Comparison of ENCODE assay signal across 14 cellular contexts in genomic region chr12:13251496-13251895, GRCh38. TPM values are rescaled to one million over a fixed set of nuclear protein-coding genes. Genes with fewer than 3 reads are reported as not detected.
DNase-seq lines count a peak whose midpoint lies in the region; FAIRE-seq and TF ChIP-seq lines count a peak whose summit lies in the region.
"Had no signal": no experiment of that assay in that cellular context is flagged by ENCODE, and none has a peak within 500 bp of the region (broad histone marks: within the 10 kb centered on the region; RNA-seq: fewer than 3 reads in every experiment).

No MANE protein-coding gene starts in this region.

- H3K36me3 ChIP-seq in colonic mucosa, result no peaks in the 10 kb centered on the region
- H3K36me3 ChIP-seq: BLaER1 treated with 17β-estradiol and CSF1 and Interleukin-3, amounts not matched to agents 10 nM and 100 nM had no signal

- no peaks in the 10 kb centered on the region for H3K27me3 ChIP-seq in colonic mucosa
- H3K27me3 ChIP-seq: BLaER1 treated with 17β-estradiol and CSF1 and Interleukin-3, amounts not matched to agents 10 nM and 100 nM had no signal

- H3K9ac ChIP-seq in colonic mucosa (ENCODE audit: low read depth in 2 of 2, low read length in 2 of 2), result no peak overlapping the region
- H3K9ac ChIP-seq: BLaER1 treated with 17β-estradiol and CSF1 and Interleukin-3, amounts not matched to agents 10 nM and 100 nM had no signal

- H3K4me1 ChIP-seq in colonic mucosa, result no peaks in the 10 kb centered on the region

- no peaks in the 10 kb centered on the region for H3K9me3 ChIP-seq in colonic mucosa
- H3K9me3 ChIP-seq: BLaER1 treated with 17β-estradiol and CSF1 and Interleukin-3, amounts not matched to agents 10 nM and 100 nM had no signal

- DNase-seq in colonic mucosa, result peak; percentile 50
- peak; percentile 22 for DNase-seq in islet precursor cell
- DNase-seq in mucosa of gallbladder (ENCODE audit: low spot score), result peak; percentile 39
- no peak for DNase-seq in urothelium cell line (ENCODE audit: low spot score)
- no peak for DNase-seq in stimulated activated CD8-positive, alpha-beta memory T cell treated with anti-CD3 and anti-CD28 coated beads, Interleukin-4, amount 100 ng/mL, for 48 hours
- DNase-seq in iPS-NIHi11 (ENCODE audit: low spot score), result no peak
- DNase-seq in GM19240 (ENCODE audit: insufficient read length, low spot score), result no peak
- DNase-seq: Calu3; CD8-positive, alpha-beta T cell; DMS79 treated with DMSO at 0.1 percent for 48 hours; GF-D8; H9 had no signal

- H3K4me3 ChIP-seq in colonic mucosa, result no peak overlapping the region
- H3K4me3 ChIP-seq: BLaER1 treated with 17β-estradiol and CSF1 and Interleukin-3, amounts not matched to agents 10 nM and 100 nM had no signal

- intact Hi-C loops in colonic mucosa (cut with DNase I), result no loop called here

- no peak for TF ChIP-seq CTCF in colonic mucosa (IDR thresholded peaks at IDR 0.05)

- H3K27ac ChIP-seq in colonic mucosa, result no peak overlapping the region
- H3K27ac ChIP-seq: BLaER1 treated with 17β-estradiol and CSF1 and Interleukin-3, amounts not matched to agents 10 nM and 100 nM had no signal

- peak; percentile 75 for FAIRE-seq in urothelium cell line (lab: Jason Lieb, UNC)
- FAIRE-seq: H1 had no signal

RNA-seq across cellular contexts. Expression of gene EMP1, which starts 55.0 kb away (rescaled TPM):
- total RNA-seq in colonic mucosa, result 100 to 1,000 TPM; 265 to 667 TPM
- 66.0 TPM for total RNA-seq in mucosa of gallbladder

Comparison
In these comparisons a context has a peak if more than half of its experiments do, and no peak if none do; other contexts are left out.
1. DNase-seq: peak in colonic mucosa (single experiment), islet precursor cell (single experiment) and mucosa of gallbladder (single experiment); none in urothelium cell line (single experiment), stimulated activated CD8-positive, alpha-beta memory T cell treated with anti-CD3 and anti-CD28 coated beads, Interleukin-4, amount 100 ng/mL, for 48 hours (single experiment), iPS-NIHi11 (single experiment) and GM19240 (single experiment).